8 cellular contexts compared by ENCODE assay signal in genomic region chr1:150974580-150975478, GRCh38. TPM values are rescaled to one million over a fixed set of nuclear protein-coding genes. Genes with fewer than 3 reads are reported as not detected.
DNase-seq lines count a peak whose midpoint lies in the region; ATAC-seq and TF ChIP-seq lines count a peak whose summit lies in the region.

A gene with protein sequence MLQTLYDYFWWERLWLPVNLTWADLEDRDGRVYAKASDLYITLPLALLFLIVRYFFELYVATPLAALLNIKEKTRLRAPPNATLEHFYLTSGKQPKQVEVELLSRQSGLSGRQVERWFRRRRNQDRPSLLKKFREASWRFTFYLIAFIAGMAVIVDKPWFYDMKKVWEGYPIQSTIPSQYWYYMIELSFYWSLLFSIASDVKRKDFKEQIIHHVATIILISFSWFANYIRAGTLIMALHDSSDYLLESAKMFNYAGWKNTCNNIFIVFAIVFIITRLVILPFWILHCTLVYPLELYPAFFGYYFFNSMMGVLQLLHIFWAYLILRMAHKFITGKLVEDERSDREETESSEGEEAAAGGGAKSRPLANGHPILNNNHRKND (minus strand): TSS chr1:150974835. CDS start chr1:150969090, 5,745 bp downstream.

- peak within 1 kb of the TSS; percentile 86 for H3K4me3 Mint-ChIP-seq in activated CD4-positive, alpha-beta T cell treated with anti-CD3 and anti-CD28 coated beads, Interleukin-2, amount 10 ng/mL, durations not matched to agents 7 days and 5 days

- H3K36me3 ChIP-seq in left lung: no peaks in the 10 kb centered on the region

- CTCF ChIA-PET in activated CD4-positive, alpha-beta T cell treated with anti-CD3 and anti-CD28 coated beads, Interleukin-2, amount 10 ng/mL, durations not matched to agents 7 days and 5 days (lab: Charles Lee): interaction anchor here (1.3 to 2.3 kb wide), 3 partner anchors 10 to 31 kb away, joined by 3 to 6 read pairs (median 4); no protein-coding TSS in a partner anchor

- no peaks in the 10 kb centered on the region for H3K9me3 Mint-ChIP-seq in activated CD4-positive, alpha-beta T cell treated with anti-CD3 and anti-CD28 coated beads, Interleukin-2, amount 10 ng/mL, durations not matched to agents 7 days and 5 days

- H3K4me1 ChIP-seq in left lung: peaks cover 51 to 91% of the 10 kb centered on the region in 2 donors

- peak within 1 kb of the TSS; percentile 88 for H3K27ac Mint-ChIP-seq in activated CD4-positive, alpha-beta T cell treated with anti-CD3 and anti-CD28 coated beads, Interleukin-2, amount 10 ng/mL, durations not matched to agents 7 days and 5 days

- H3K27ac ChIP-seq in left lung: peak within 1 kb of the TSS; percentile 91 to 92

- POLR2A ChIA-PET in activated CD4-positive, alpha-beta T cell treated with anti-CD3 and anti-CD28 coated beads, Interleukin-2, amount 10 ng/mL, durations not matched to agents 7 days and 5 days (lab: Charles Lee): no interaction called here

- no peaks in the 10 kb centered on the region for H3K27me3 ChIP-seq in left lung

- peaks cover 76% of the 10 kb centered on the region for H3K4me1 Mint-ChIP-seq in activated CD4-positive, alpha-beta T cell treated with anti-CD3 and anti-CD28 coated beads, Interleukin-2, amount 10 ng/mL, durations not matched to agents 7 days and 5 days

- no peaks in the 10 kb centered on the region for H3K27me3 Mint-ChIP-seq in activated CD4-positive, alpha-beta T cell treated with anti-CD3 and anti-CD28 coated beads, Interleukin-2, amount 10 ng/mL, durations not matched to agents 7 days and 5 days

- no peak for TF ChIP-seq CTCF in left lung (IDR thresholded peaks at IDR 0.05)

- ATAC-seq in HG02970 (IDR thresholded peaks at IDR 0.05; ENCODE audit: low FRiP score, unreplicated experiment): peak; percentile 43
- ATAC-seq in left lung: peak; percentile 49

- H3K4me3 ChIP-seq in left lung: peak within 1 kb of the TSS; percentile 78 to 87

- DNase-seq in NCI-H1436 (lab: John Stamatoyannopoulos, UW) (peak; percentile 67), NCI-H1436 treated with DMSO at 0.1 percent for 48 hours (lab: John Stamatoyannopoulos, UW) (no peak), NCI-H345 (lab: John Stamatoyannopoulos, UW) (peak; percentile 82), dedifferentiated amniotic fluid mesenchymal stem cell (ENCODE audit: extremely low spot score) (peak; percentile 76), left lung (peak; percentile 82 to 98)
- DNase-seq in activated CD4-positive, alpha-beta T cell treated with anti-CD3 and anti-CD28 coated beads, Interleukin-2, amount 10 ng/mL, durations not matched to agents 7 days and 5 days: peak; percentile 77
- peak; percentile 54 to 69 for DNase-seq in stimulated activated CD4-positive, alpha-beta T cell treated with anti-CD3 and anti-CD28 coated beads, Interleukin-2, amount 100 ng/mL, for 48 hours

- intact Hi-C loops in left lung (cut with DNase I): no loop called here

- peaks cover 18% of the 10 kb centered on the region for H3K36me3 Mint-ChIP-seq in activated CD4-positive, alpha-beta T cell treated with anti-CD3 and anti-CD28 coated beads, Interleukin-2, amount 10 ng/mL, durations not matched to agents 7 days and 5 days (ENCODE audit: low read depth)

- H3K9me3 ChIP-seq in left lung: no peaks in the 10 kb centered on the region

RNA-seq across cellular contexts. Expression of the gene that starts here (rescaled TPM):
- 100 to 1,000 TPM; 173 to 192 TPM for total RNA-seq in activated CD4-positive, alpha-beta T cell treated with anti-CD3 and anti-CD28 coated beads, Interleukin-2, amount 10 ng/mL, durations not matched to agents 7 days and 5 days
- 100 to 1,000 TPM; 325 to 359 TPM for total RNA-seq in left lung
